In genomic region chr12:24821691-24822090, GRCh38 we compare ENCODE assay signal across 11 cellular contexts.
DNase-seq lines count a peak whose midpoint lies in the region; ATAC-seq and TF ChIP-seq lines count a peak whose summit lies in the region.
"Had no signal": no experiment of that assay in that cellular context is flagged by ENCODE, and none has a peak within 500 bp of the region (broad histone marks: within the 10 kb centered on the region; RNA-seq: fewer than 3 reads in every experiment).

No MANE protein-coding gene starts in this region.

- H3K9ac ChIP-seq in mammary epithelial cell (ENCODE audit: insufficient read depth, low read length), result no peak overlapping the region

- POLR2A ChIA-PET in Caco-2 (lab: Charles Lee), result no interaction called here

- H3K4me3 ChIP-seq in Caco-2 (ENCODE audit: low read depth, low read length) (no peak overlapping the region), mammary epithelial cell (replicated peaks in 1 of 3; ENCODE audit: insufficient read depth in 1 of 3, low read depth in 2 of 3, low read length in 3 of 3) (peak overlapping the region in 1 of 3 experiments; percentile 15)
- H3K4me3 ChIP-seq: lung had no signal

- peaks cover 74% of the 10 kb centered on the region for H3K36me3 Mint-ChIP-seq in Caco-2 (ENCODE audit: insufficient read depth, unreplicated experiment)

- no peaks in the 10 kb centered on the region for H3K9me3 ChIP-seq in Caco-2
- H3K9me3 ChIP-seq in mammary epithelial cell (replicated peaks; ENCODE audit: insufficient read depth, low read length), result no peaks in the 10 kb centered on the region

- intact Hi-C loops in Caco-2 (cut with micrococcal nuclease; ENCODE audit: unreplicated experiment) (no loop called here), mammary epithelial cell (cut with micrococcal nuclease) (no loop called here)

- H3K27ac ChIP-seq in mammary epithelial cell (ENCODE audit: insufficient read depth, low read depth, low read length), result peak overlapping the region; percentile 78

- peak overlapping the region; percentile 1 for H3K27ac Mint-ChIP-seq in Caco-2 (ENCODE audit: unreplicated experiment)

- no peaks in the 10 kb centered on the region for H4K20me1 ChIP-seq in mammary epithelial cell (ENCODE audit: insufficient read depth, low read length)

- no peak for DNase-seq in Caco-2
- DNase-seq in mammary epithelial cell, result peak; percentile 92
- no peak for DNase-seq in HUDEP-2 (lab: John Stamatoyannopoulos, UW; ENCODE audit: unreplicated experiment in 76 of 76)
- no peak for DNase-seq in AML-193 (lab: John Stamatoyannopoulos, UW)
- no peak for DNase-seq in stimulated activated CD4-positive, alpha-beta T cell treated with anti-CD3 and anti-CD28 coated beads, Interleukin-4, amount 100 ng/mL, for 4 hours
- no peak for DNase-seq in ecto neural progenitor cell (ENCODE audit: low spot score)
- DNase-seq: activated gamma-delta T cell, NCI-H2081 had no signal

- ATAC-seq in GM19397 (IDR thresholded peaks at IDR 0.05; ENCODE audit: unreplicated experiment) (peak; percentile 47), HG03108 (IDR thresholded peaks at IDR 0.05; ENCODE audit: unreplicated experiment) (peak; percentile 32)

- in situ Hi-C loops in mammary epithelial cell (cut with MboI; ENCODE audit: low sequenced_read_pairs in 2 of 2), result no loop called here

- no peak overlapping the region for H3K4me3 Mint-ChIP-seq in Caco-2 (ENCODE audit: unreplicated experiment)

- H3K9me3 Mint-ChIP-seq in Caco-2 (ENCODE audit: unreplicated experiment), result peaks cover 7% of the 10 kb centered on the region

- dilution Hi-C loops in mammary epithelial cell (cut with HindIII; ENCODE audit: low sequenced_read_pairs), result no loop called here

- H3K36me3 ChIP-seq in Caco-2 (ENCODE audit: control insufficient read depth, insufficient read depth, low read length) (no peaks in the 10 kb centered on the region; the same call in 1 of the 2 replicates), mammary epithelial cell (ENCODE audit: insufficient read depth, low read length) (no peaks in the 10 kb centered on the region)

- BruUV-seq in Caco-2 (replicated peaks; lab: Mats Ljungman, UMichigan) (no TSS peak), mammary epithelial cell (replicated peaks; lab: Mats Ljungman, UMichigan) (no TSS peak)

- peak overlapping the region; percentile 75 for H3K4me2 ChIP-seq in mammary epithelial cell (ENCODE audit: insufficient read depth, low read depth, low read length)

- CTCF ChIA-PET in Caco-2 (lab: Charles Lee) (no interaction called here), mammary epithelial cell (lab: Charles Lee; ENCODE audit: low non-redundant PET) (no interaction called here)

- 0% methylated on average over 3 of the region's 3 CpGs for WGBS in mammary epithelial cell (ENCODE audit: low coverage, missing lambda C conversion rate)

- no peaks in the 10 kb centered on the region for H3K79me2 ChIP-seq in mammary epithelial cell (ENCODE audit: insufficient read depth, low read length)

- H2AFZ ChIP-seq in mammary epithelial cell (ENCODE audit: low read depth, low read length), result peak overlapping the region; percentile 20

- peaks cover 20% of the 10 kb centered on the region for H3K4me1 Mint-ChIP-seq in Caco-2 (ENCODE audit: low read depth, unreplicated experiment)

- H3K27me3 Mint-ChIP-seq in Caco-2 (ENCODE audit: insufficient read depth, unreplicated experiment), result no peaks in the 10 kb centered on the region

- H3K27me3 ChIP-seq in Caco-2 (replicated peaks; ENCODE audit: control insufficient read depth, insufficient read depth, low read length), result no peaks in the 10 kb centered on the region
- no peaks in the 10 kb centered on the region for H3K27me3 ChIP-seq in mammary epithelial cell (ENCODE audit: insufficient read depth, low read length)

- 0 out of 2 replicates have a peak, but pooled peaks cover 6% of the 10 kb centered on the region for H3K4me1 ChIP-seq in Caco-2
- peaks cover 26% of the 10 kb centered on the region for H3K4me1 ChIP-seq in mammary epithelial cell (ENCODE audit: insufficient read depth, low read length)

- no peak for TF ChIP-seq CTCF in Caco-2 (IDR thresholded peaks at IDR 0.05; ENCODE audit: insufficient read depth in 1 of 2, low read depth in 1 of 2, low read length in 1 of 2, severe bottlenecking in 1 of 2, unreplicated experiment in 1 of 2)
- TF ChIP-seq CTCF in mammary epithelial cell (conservative IDR thresholded peaks at IDR 0.05 in 1 of 2, IDR thresholded peaks at IDR 0.05 in 1 of 2; ENCODE audit: extremely low read depth in 1 of 2, insufficient read depth in 1 of 2, low read depth in 1 of 2, low read length in 2 of 2), result no peak
